In genomic region chr12:70367268-70368141, GRCh38 we compare ENCODE assay signal across 1 cellular context.
TF ChIP-seq lines count a peak whose summit lies in the region.

No MANE protein-coding gene starts in this region.

TF ChIP-seq in GM23338, 12 proteins besides CTCF, POLR2A, EP300 and RAD21 (continued from another document):
- TF ChIP-seq ZNF462 (CRISPR knock-in tag; IDR thresholded peaks at IDR 0.05) (no peak), EZH2 (IDR thresholded peaks at IDR 0.05; ENCODE audit: low read depth, unreplicated experiment) (no peak), ETS1 (IDR thresholded peaks at IDR 0.05) (no peak), ZNF331 (CRISPR knock-in tag; IDR thresholded peaks at IDR 0.05; ENCODE audit: low read depth) (no peak)
